In the genomic region with DNA sequence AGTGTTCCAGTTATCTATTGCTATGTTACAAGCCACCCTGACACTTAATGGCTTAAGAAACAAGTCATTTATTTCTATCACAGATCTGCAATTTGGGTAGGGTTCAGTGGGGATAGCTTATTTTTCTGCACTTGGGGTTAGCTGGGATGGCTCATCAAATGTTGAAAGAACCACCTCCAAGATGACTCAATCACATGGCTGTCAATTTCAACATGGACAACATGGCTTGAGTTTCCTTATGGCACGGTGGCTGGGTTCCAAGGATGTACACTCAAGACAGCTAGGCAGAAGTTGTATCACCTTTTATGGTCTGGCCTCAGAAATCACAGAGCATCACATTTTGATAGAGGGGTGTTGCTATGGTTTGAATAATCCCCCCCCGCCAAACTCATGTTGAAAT, we compare ENCODE assay signal across 14 cellular contexts.
"Had no signal": no experiment of that assay in that cellular context is flagged by ENCODE, and none has a peak within 500 bp of the region (broad histone marks: within the 10 kb centered on the region; RNA-seq: fewer than 3 reads in every experiment).

No MANE protein-coding gene starts in this region.

- H3K27me3 ChIP-seq: esophagus muscularis mucosa, gastrocnemius medialis, neural progenitor cell, pancreas had no signal

- H3K4me3 ChIP-seq: coronary artery, esophagus muscularis mucosa, gastrocnemius medialis, heart right ventricle, neural progenitor cell, pancreas had no signal

- H3K27ac ChIP-seq: coronary artery, esophagus muscularis mucosa, gastrocnemius medialis, neural progenitor cell, pancreas had no signal

- DNase-seq: effector memory CD4-positive, alpha-beta T cell; gastrocnemius medialis; heart right ventricle; kidney glomerular epithelial cell; pancreas; right cardiac atrium; small intestine; stimulated activated CD4-positive, alpha-beta T cell treated with anti-CD3 and anti-CD28 coated beads, Interleukin-12 subunit alpha, Interleukin-12 subunit beta, amount 100 ng/mL, for 4 hours; stimulated activated naive CD4-positive, alpha-beta T cell; trophoblast cell had no signal

- H3K4me1 ChIP-seq: esophagus muscularis mucosa, neural progenitor cell, pancreas had no signal

- ATAC-seq: gastrocnemius medialis; natural killer cell treated with Interleukin-12 subunit alpha and Interleukin-12 subunit beta and Interleukin-15 and Interleukin-18, amount 100 ng/mL, for 72 hours had no signal

- H3K9me3 ChIP-seq: gastrocnemius medialis, pancreas had no signal

- H3K36me3 ChIP-seq: esophagus muscularis mucosa, gastrocnemius medialis, heart right ventricle, neural progenitor cell, pancreas had no signal
